In genomic region chr17:76153640-76154039, GRCh38 we compare ENCODE assay signal across 11 cellular contexts. TPM values are rescaled to one million over a fixed set of nuclear protein-coding genes. Genes with fewer than 3 reads are reported as not detected.
A peak's percentile ranks its signal among the peaks of the same experiment; 100 is the strongest.
DNase-seq lines count a peak whose midpoint lies in the region; FAIRE-seq and TF ChIP-seq lines count a peak whose summit lies in the region.
"Had no signal": no experiment of that assay in that cellular context is flagged by ENCODE, and none has a peak within 500 bp of the region (broad histone marks: within the 10 kb centered on the region; RNA-seq: fewer than 3 reads in every experiment).

No MANE protein-coding gene starts in this region.

- no peak overlapping the region for H3K27ac Mint-ChIP-seq in Caco-2 (ENCODE audit: unreplicated experiment)
- no peak overlapping the region for H3K27ac Mint-ChIP-seq in endodermal cell
- peak overlapping the region; percentile 24 for H3K27ac Mint-ChIP-seq in neural progenitor cell
- no peak overlapping the region for H3K27ac Mint-ChIP-seq in activated CD4-positive, alpha-beta memory T cell treated with anti-CD3 and anti-CD28 coated beads for 36 hours

- H3K4me3 ChIP-seq in Caco-2 (ENCODE audit: low read depth, low read length) (no peak overlapping the region), Loucy (ENCODE audit: low read length, poor library complexity, severe bottlenecking) (no peak overlapping the region), endodermal cell (ENCODE audit: low read length) (no peak overlapping the region), neural progenitor cell (no peak overlapping the region)
- H3K4me3 ChIP-seq: stomach had no signal

- H3K9me3 Mint-ChIP-seq in Caco-2 (ENCODE audit: unreplicated experiment) (no peaks in the 10 kb centered on the region), endodermal cell (no peaks in the 10 kb centered on the region), neural progenitor cell (no peaks in the 10 kb centered on the region)
- H3K9me3 Mint-ChIP-seq in activated CD4-positive, alpha-beta memory T cell treated with anti-CD3 and anti-CD28 coated beads for 36 hours, result no peaks in the 10 kb centered on the region

- FAIRE-seq in HTR-8/SVneo (lab: Jason Lieb, UNC), result no peak

- H3K36me3 Mint-ChIP-seq in Caco-2 (ENCODE audit: insufficient read depth, unreplicated experiment) (peaks cover 8% of the 10 kb centered on the region), endodermal cell (ENCODE audit: low read depth) (no peaks in the 10 kb centered on the region), neural progenitor cell (peaks cover 8% of the 10 kb centered on the region)
- peaks cover 35% of the 10 kb centered on the region for H3K36me3 Mint-ChIP-seq in activated CD4-positive, alpha-beta memory T cell treated with anti-CD3 and anti-CD28 coated beads for 36 hours

- POLR2A ChIA-PET in Caco-2 (lab: Charles Lee), result no interaction called here
- POLR2A ChIA-PET in activated CD4-positive, alpha-beta memory T cell treated with anti-CD3 and anti-CD28 coated beads for 36 hours (lab: Charles Lee), result interaction anchor here (0.7 kb wide), 1 partner anchor 10 kb away, joined by 3 read pairs; no protein-coding TSS in a partner anchor

- no TSS peak for BruUV-seq in Caco-2 (replicated peaks; lab: Mats Ljungman, UMichigan)

- 0 out of 2 replicates have a peak overlapping the region, but pooled peaks have one; percentile 31 for H2AFZ ChIP-seq in Loucy (ENCODE audit: low read length)
- H2AFZ ChIP-seq in neural progenitor cell (replicated peaks), result no peak overlapping the region

- DNase-seq in Caco-2 (peak; percentile 63 to 70), endodermal cell (peak; percentile 87), neural progenitor cell (ENCODE audit: low spot score) (peak; percentile 57), GM19238 (ENCODE audit: insufficient read length, low spot score) (no peak), HTR-8/SVneo (ENCODE audit: insufficient read length, low spot score) (no peak), UCSD-AML1 (lab: John Stamatoyannopoulos, UW; ENCODE audit: unreplicated experiment) (no peak)
- no peak for DNase-seq in activated CD4-positive, alpha-beta memory T cell treated with anti-CD3 and anti-CD28 coated beads for 36 hours
- DNase-seq: stomach had no signal

- H3K4me2 ChIP-seq in Loucy (ENCODE audit: low read depth, low read length, poor library complexity, severe bottlenecking), result no peak overlapping the region
- H3K4me2 ChIP-seq in neural progenitor cell, result no peak overlapping the region

- H3K36me3 ChIP-seq in Caco-2 (ENCODE audit: control insufficient read depth, insufficient read depth, low read length), result no peaks in the 10 kb centered on the region; the same call in none of the 2 replicates
- no peaks in the 10 kb centered on the region for H3K36me3 ChIP-seq in Loucy (ENCODE audit: insufficient read depth, low read length)
- H3K36me3 ChIP-seq in endodermal cell (ENCODE audit: control insufficient read depth, insufficient read depth, low read length), result no peaks in the 10 kb centered on the region
- H3K36me3 ChIP-seq in neural progenitor cell, result no peaks in the 10 kb centered on the region

- TF ChIP-seq CTCF in Caco-2 (IDR thresholded peaks at IDR 0.05; ENCODE audit: insufficient read depth in 1 of 2, low read depth in 1 of 2, low read length in 1 of 2, severe bottlenecking in 1 of 2, unreplicated experiment in 1 of 2) (peak; percentile 64 to 66), Loucy (conservative IDR thresholded peaks at IDR 0.05; ENCODE audit: low read length) (peak; percentile 25; the same call in 1 of the 2 replicates), endodermal cell (conservative IDR thresholded peaks at IDR 0.05) (peak; percentile 67), neural progenitor cell (IDR thresholded peaks at IDR 0.05) (peak; percentile 51)

- H3K4me1 ChIP-seq in Caco-2, result no peaks in the 10 kb centered on the region
- no peaks in the 10 kb centered on the region for H3K4me1 ChIP-seq in Loucy (ENCODE audit: insufficient read depth, low read length, poor library complexity, severe bottlenecking)
- no peaks in the 10 kb centered on the region for H3K4me1 ChIP-seq in endodermal cell (ENCODE audit: control insufficient read depth, insufficient read depth, low read length)
- peaks cover 22% of the 10 kb centered on the region for H3K4me1 ChIP-seq in neural progenitor cell

- H3K9ac ChIP-seq in Loucy (ENCODE audit: low read depth, low read length, poor library complexity, severe bottlenecking) (no peak overlapping the region), endodermal cell (ENCODE audit: extremely low read depth, low read length, poor library complexity, severe bottlenecking) (no peak overlapping the region), neural progenitor cell (no peak overlapping the region)

- H3F3A ChIP-seq in Loucy (ENCODE audit: low read depth), result no peaks in the 10 kb centered on the region
- H3F3A ChIP-seq in neural progenitor cell (ENCODE audit: low read depth), result peaks cover 3% of the 10 kb centered on the region

- H4K20me1 ChIP-seq in Loucy (ENCODE audit: insufficient read depth, low read length, poor library complexity, severe bottlenecking) (no peaks in the 10 kb centered on the region), neural progenitor cell (ENCODE audit: low read depth) (no peaks in the 10 kb centered on the region)

- H3K9me3 ChIP-seq in Caco-2, result no peaks in the 10 kb centered on the region
- H3K9me3 ChIP-seq in Loucy (ENCODE audit: insufficient read depth, low read depth, low read length), result no peaks in the 10 kb centered on the region
- no peaks in the 10 kb centered on the region for H3K9me3 ChIP-seq in endodermal cell (ENCODE audit: control insufficient read depth, low read length)
- no peaks in the 10 kb centered on the region for H3K9me3 ChIP-seq in neural progenitor cell (ENCODE audit: low read depth)
- H3K9me3 ChIP-seq: stomach had no signal

- intact Hi-C loops in Caco-2 (cut with micrococcal nuclease; ENCODE audit: unreplicated experiment), result loop anchor here (2.0 kb wide), 1 partner anchor 139 kb away; no protein-coding TSS in a partner anchor
- intact Hi-C loops in activated CD4-positive, alpha-beta memory T cell treated with anti-CD3 and anti-CD28 coated beads for 36 hours (cut with micrococcal nuclease), result no loop called here

- H3K79me2 ChIP-seq in Loucy (ENCODE audit: insufficient read depth, low read length) (no peaks in the 10 kb centered on the region), neural progenitor cell (ENCODE audit: low read depth) (no peaks in the 10 kb centered on the region)

- H3K27me3 ChIP-seq in Caco-2 (replicated peaks; ENCODE audit: control insufficient read depth, insufficient read depth, low read length) (no peaks in the 10 kb centered on the region), Loucy (ENCODE audit: insufficient read depth, low read length, poor library complexity, severe bottlenecking) (no peaks in the 10 kb centered on the region), endodermal cell (ENCODE audit: control insufficient read depth, insufficient read depth, low read length, poor library complexity, severe bottlenecking) (no peaks in the 10 kb centered on the region), neural progenitor cell (no peaks in the 10 kb centered on the region)
- H3K27me3 ChIP-seq: stomach had no signal

- H3K27me3 Mint-ChIP-seq in Caco-2 (ENCODE audit: insufficient read depth, unreplicated experiment), result no peaks in the 10 kb centered on the region
- H3K27me3 Mint-ChIP-seq in endodermal cell (ENCODE audit: insufficient read depth), result no peaks in the 10 kb centered on the region
- peaks cover 2% of the 10 kb centered on the region for H3K27me3 Mint-ChIP-seq in neural progenitor cell (ENCODE audit: insufficient read depth, low read depth)
- no peaks in the 10 kb centered on the region for H3K27me3 Mint-ChIP-seq in activated CD4-positive, alpha-beta memory T cell treated with anti-CD3 and anti-CD28 coated beads for 36 hours

- WGBS in endodermal cell (ENCODE audit: insufficient coverage in 1 of 2, insufficient read length in 1 of 2), 2 experiments, result 44 to 90% methylated on average over 1 to 5 of the region's 5 CpGs

- CTCF ChIA-PET in Caco-2 (lab: Charles Lee), result interaction anchor here (0.7 to 1.8 kb wide), 12 partner anchors 16 to 139 kb away, joined by 3 to 13 read pairs (median 4); partner anchors contain the start of gene SRP68
- CTCF ChIA-PET in activated CD4-positive, alpha-beta memory T cell treated with anti-CD3 and anti-CD28 coated beads for 36 hours (lab: Charles Lee), result interaction anchor here (1.2 to 2.6 kb wide), 3 partner anchors 33 to 140 kb away, joined by 3 to 12 read pairs (median 10); no protein-coding TSS in a partner anchor

- no peak overlapping the region for H3K4me3 Mint-ChIP-seq in Caco-2 (ENCODE audit: unreplicated experiment)
- no peak overlapping the region for H3K4me3 Mint-ChIP-seq in endodermal cell
- no peak overlapping the region for H3K4me3 Mint-ChIP-seq in neural progenitor cell
- no peak overlapping the region for H3K4me3 Mint-ChIP-seq in activated CD4-positive, alpha-beta memory T cell treated with anti-CD3 and anti-CD28 coated beads for 36 hours

- H3K27ac ChIP-seq in endodermal cell (ENCODE audit: low read depth, low read length), result no peak overlapping the region
- no peak overlapping the region for H3K27ac ChIP-seq in neural progenitor cell

- no peaks in the 10 kb centered on the region for H3K9me2 ChIP-seq in Loucy (replicated peaks; ENCODE audit: low read depth, low read length)

- H3K4me1 Mint-ChIP-seq in Caco-2 (ENCODE audit: low read depth, unreplicated experiment), result no peaks in the 10 kb centered on the region
- peaks cover 19% of the 10 kb centered on the region for H3K4me1 Mint-ChIP-seq in endodermal cell
- H3K4me1 Mint-ChIP-seq in neural progenitor cell, result peaks cover 7% of the 10 kb centered on the region
- H3K4me1 Mint-ChIP-seq in activated CD4-positive, alpha-beta memory T cell treated with anti-CD3 and anti-CD28 coated beads for 36 hours (ENCODE audit: low read depth), result peaks cover 26% of the 10 kb centered on the region

RNA-seq across cellular contexts. Expression of gene FOXJ1, which starts 12.6 kb away (rescaled TPM):
- total RNA-seq in Caco-2 (2022) (7.0 and 10.7 TPM in 2 replicates), endodermal cell (10 to 100 TPM; 17.8 to 23.6 TPM), neural progenitor cell (ENCODE audit: low replicate concordance) (0.49 and 1.7 TPM in 2 replicates)
- 12.3 TPM for polyA plus RNA-seq in endodermal cell (2013, experiment 1 of 2)
- polyA plus RNA-seq in endodermal cell (2013, experiment 2 of 2), result 12.8 TPM
- total RNA-seq in activated CD4-positive, alpha-beta memory T cell treated with anti-CD3 and anti-CD28 coated beads for 36 hours, result under 1 TPM; 0.22 to 0.29 TPM
- total RNA-seq: dermis microvascular lymphatic vessel endothelial cell, M059J had no signal

RNA-seq across cellular contexts. Expression of gene EXOC7, which starts 50.1 kb away (rescaled TPM):
- 205 TPM in 2 replicates for total RNA-seq in Caco-2 (2022)
- total RNA-seq in endodermal cell, result 100 to 1,000 TPM; 159 to 187 TPM
- polyA plus RNA-seq in endodermal cell (2013, experiment 1 of 2), result 83.1 TPM
- 82.3 TPM for polyA plus RNA-seq in endodermal cell (2013, experiment 2 of 2)
- 64.3 and 72.8 TPM in 2 replicates for total RNA-seq in neural progenitor cell (ENCODE audit: low replicate concordance)
- 10 to 100 TPM; 63.3 to 66.0 TPM for total RNA-seq in activated CD4-positive, alpha-beta memory T cell treated with anti-CD3 and anti-CD28 coated beads for 36 hours

Comparison
In these comparisons a context has a peak if more than half of its experiments do, and no peak if none do; other contexts are left out.
1. DNase-seq: peak in Caco-2 (2 of 2), endodermal cell (single experiment) and neural progenitor cell (single experiment); none in activated CD4-positive, alpha-beta memory T cell treated with anti-CD3 and anti-CD28 coated beads for 36 hours (single experiment), GM19238 (single experiment), HTR-8/SVneo (single experiment) and UCSD-AML1 (single experiment).
2. Peak in every context shown above with its lines, with median percentiles within 50 percentile points of each other: CTCF ChIP-seq.